Comparison of ENCODE assay signal across 1 cellular context in genomic region chr7:135159359-135160087, GRCh38.
TF ChIP-seq lines count a peak whose summit lies in the region.

No MANE protein-coding gene starts in this region.

TF ChIP-seq in HepG2, 621 proteins besides CTCF, POLR2A, EP300 and RAD21:
- no peak for TF ChIP-seq MIER3 (CRISPR knock-in tag; IDR thresholded peaks at IDR 0.05; ENCODE audit: borderline replicate concordance)
- no peak for TF ChIP-seq CENPT (CRISPR knock-in tag; IDR thresholded peaks at IDR 0.05; ENCODE audit: low read depth)
- TF ChIP-seq ATM (IDR thresholded peaks at IDR 0.05; ENCODE audit: borderline replicate concordance), result no peak
- no peak for TF ChIP-seq ZFP36L1 (CRISPR knock-in tag; IDR thresholded peaks at IDR 0.05)
- TF ChIP-seq ZNF260 (CRISPR knock-in tag; IDR thresholded peaks at IDR 0.05; ENCODE audit: borderline replicate concordance, low read depth), result no peak
- TF ChIP-seq ARNTL (CRISPR knock-in tag; IDR thresholded peaks at IDR 0.05), result no peak
- no peak for TF ChIP-seq ZBTB46 (CRISPR knock-in tag; IDR thresholded peaks at IDR 0.05; ENCODE audit: borderline replicate concordance)
- TF ChIP-seq ZC3H4 (CRISPR knock-in tag; IDR thresholded peaks at IDR 0.05; ENCODE audit: borderline replicate concordance), result no peak
- TF ChIP-seq ZNF414 (CRISPR knock-in tag; IDR thresholded peaks at IDR 0.05), result no peak
- TF ChIP-seq MIXL1 (CRISPR knock-in tag; IDR thresholded peaks at IDR 0.05), result no peak
- TF ChIP-seq ZNF337 (CRISPR knock-in tag; IDR thresholded peaks at IDR 0.05; ENCODE audit: borderline replicate concordance, low read depth), result no peak
- no peak for TF ChIP-seq BCL6 (CRISPR knock-in tag; IDR thresholded peaks at IDR 0.05)
- no peak for TF ChIP-seq ZNF546 (CRISPR knock-in tag; conservative IDR thresholded peaks at IDR 0.05)
- no peak for TF ChIP-seq HNRNPUL1 (IDR thresholded peaks at IDR 0.05; ENCODE audit: low read depth, low read length)
- no peak for TF ChIP-seq ZNF652 (CRISPR knock-in tag; IDR thresholded peaks at IDR 0.05; ENCODE audit: borderline replicate concordance, low read depth)
